1 cellular context compared by ENCODE assay signal in the genomic region with DNA sequence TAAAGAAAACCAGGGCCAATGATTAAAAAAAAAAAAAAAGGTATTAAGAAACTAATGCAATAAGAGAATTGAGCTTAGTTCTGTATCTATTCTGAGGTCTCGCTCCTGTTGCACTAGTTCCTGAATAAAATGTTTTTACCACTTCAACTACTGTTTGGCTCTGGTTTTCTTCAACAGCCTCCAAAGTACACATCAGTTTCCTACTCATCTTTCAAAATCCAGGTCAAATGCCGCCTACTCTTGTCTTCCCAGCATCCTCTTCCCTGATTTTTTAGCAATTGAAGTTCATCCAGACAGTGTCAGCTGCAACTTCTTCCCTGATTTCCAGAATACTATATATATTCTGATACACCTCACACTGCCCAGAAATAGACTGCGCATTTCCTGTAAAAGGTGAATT.
TF ChIP-seq lines count a peak whose summit lies in the region.

No MANE protein-coding gene starts in this region.

TF ChIP-seq in IMR-90, 13 proteins besides CTCF, POLR2A, EP300 and RAD21:
- no peak for TF ChIP-seq CHD1 (IDR thresholded peaks at IDR 0.05; ENCODE audit: low read depth, low read length)
- no peak for TF ChIP-seq MXI1 (IDR thresholded peaks at IDR 0.05; ENCODE audit: borderline replicate concordance, low read depth, low read length)
- TF ChIP-seq MAZ (IDR thresholded peaks at IDR 0.05; ENCODE audit: borderline replicate concordance, low read depth, low read length): no peak
